In genomic region chr12:6771509-6772330, GRCh38 we compare ENCODE assay signal across 11 cellular contexts. TPM values are rescaled to one million over a fixed set of nuclear protein-coding genes. Genes with fewer than 3 reads are reported as not detected.
DNase-seq lines count a peak whose midpoint lies in the region; ATAC-seq and TF ChIP-seq lines count a peak whose summit lies in the region.
"Had no signal": no experiment of that assay in that cellular context is flagged by ENCODE, and none has a peak within 500 bp of the region (broad histone marks: within the 10 kb centered on the region; RNA-seq: fewer than 3 reads in every experiment).

No MANE protein-coding gene starts in this region.

- WGBS in liver = 58% methylated on average over 12 of the region's 12 CpGs

- H3K4me3 Mint-ChIP-seq in activated CD8-positive, alpha-beta memory T cell treated with anti-CD3 and anti-CD28 coated beads, Interleukin-2, amount 10 ng/mL, durations not matched to agents 7 days and 5 days = peak overlapping the region; percentile 90
- peak overlapping the region; percentile 80 for H3K4me3 Mint-ChIP-seq in activated CD8-positive, alpha-beta T cell treated with anti-CD3 and anti-CD28 coated beads, Interleukin-2, amount 10 ng/mL, durations not matched to agents 7 days and 5 days

- no peaks in the 10 kb centered on the region for H3K27me3 Mint-ChIP-seq in activated CD8-positive, alpha-beta memory T cell treated with anti-CD3 and anti-CD28 coated beads, Interleukin-2, amount 10 ng/mL, durations not matched to agents 7 days and 5 days
- H3K27me3 Mint-ChIP-seq in activated CD8-positive, alpha-beta T cell treated with anti-CD3 and anti-CD28 coated beads, Interleukin-2, amount 10 ng/mL, durations not matched to agents 7 days and 5 days (ENCODE audit: low read depth) = peaks cover 6% of the 10 kb centered on the region

- H3K27me3 ChIP-seq in liver (ENCODE audit: control insufficient read depth in 4 of 4, insufficient read depth in 4 of 4, low read length in 3 of 4) = no peaks in the 10 kb centered on the region
- H3K27me3 ChIP-seq: body of pancreas had no signal

- no peak for TF ChIP-seq CTCF in liver (IDR thresholded peaks at IDR 0.05; ENCODE audit: low read depth, low read length, missing input control)

- POLR2A ChIA-PET in activated CD8-positive, alpha-beta T cell treated with anti-CD3 and anti-CD28 coated beads, Interleukin-2, amount 10 ng/mL, durations not matched to agents 7 days and 5 days (lab: Charles Lee) = interaction anchor here (0.8 to 9.3 kb wide), 5 partner anchors 8 to 82 kb away, joined by 3 to 66 read pairs (median 3); partner anchors contain the start of gene MLF2

- DNase-seq in activated CD8-positive, alpha-beta memory T cell treated with anti-CD3 and anti-CD28 coated beads, Interleukin-2, amount 10 ng/mL, durations not matched to agents 7 days and 5 days = no peak
- DNase-seq in activated CD8-positive, alpha-beta memory T cell treated with anti-CD3 and anti-CD28 coated beads, Interleukin-2, amount 50 U/mL, for 48 hours = no peak
- no peak for DNase-seq in activated CD8-positive, alpha-beta T cell treated with anti-CD3 and anti-CD28 coated beads, Interleukin-2, amount 10 ng/mL, durations not matched to agents 7 days and 5 days
- DNase-seq in SKM-1 (lab: John Stamatoyannopoulos, UW; ENCODE audit: unreplicated experiment) (no peak), NCI-H2081 treated with DMSO at 0.1 percent for 48 hours (lab: John Stamatoyannopoulos, UW) (no peak), dedifferentiated amniotic fluid mesenchymal stem cell (ENCODE audit: extremely low spot score) (no peak)
- DNase-seq: activated CD4-positive, CD25-positive, alpha-beta regulatory T cell treated with anti-CD3 and anti-CD28 coated beads, Interleukin-2, amount 50 U/mL, for 72 hours; NCI-H1092 had no signal

- H3K4me1 Mint-ChIP-seq in activated CD8-positive, alpha-beta memory T cell treated with anti-CD3 and anti-CD28 coated beads, Interleukin-2, amount 10 ng/mL, durations not matched to agents 7 days and 5 days = peaks cover 53% of the 10 kb centered on the region
- peaks cover 81% of the 10 kb centered on the region for H3K4me1 Mint-ChIP-seq in activated CD8-positive, alpha-beta T cell treated with anti-CD3 and anti-CD28 coated beads, Interleukin-2, amount 10 ng/mL, durations not matched to agents 7 days and 5 days (ENCODE audit: low read depth)

- H3K4me1 ChIP-seq in liver (ENCODE audit: control insufficient read depth in 4 of 4, insufficient read depth in 4 of 4, low read length in 3 of 4) = peaks cover 17 to 75% (median 49%) of the 10 kb centered on the region in 4 donors

- H3K9me3 ChIP-seq in liver (ENCODE audit: control insufficient read depth in 4 of 4, low read length in 3 of 4) = no peaks in the 10 kb centered on the region
- H3K9me3 ChIP-seq: body of pancreas had no signal

- no peak overlapping the region for H3K4me3 ChIP-seq in liver (ENCODE audit: low read depth in 1 of 3, low read length in 3 of 3)
- H3K4me3 ChIP-seq: body of pancreas had no signal

- peak overlapping the region; percentile 26 to 38 for H3K27ac ChIP-seq in liver (ENCODE audit: low read depth in 1 of 2, low read length in 2 of 2)
- peak overlapping the region; percentile 17 for H3K27ac ChIP-seq in temporal lobe (ENCODE audit: low read depth, low read length)

- peak overlapping the region; percentile 90 for H3K27ac Mint-ChIP-seq in activated CD8-positive, alpha-beta memory T cell treated with anti-CD3 and anti-CD28 coated beads, Interleukin-2, amount 10 ng/mL, durations not matched to agents 7 days and 5 days
- peak overlapping the region; percentile 80 for H3K27ac Mint-ChIP-seq in activated CD8-positive, alpha-beta T cell treated with anti-CD3 and anti-CD28 coated beads, Interleukin-2, amount 10 ng/mL, durations not matched to agents 7 days and 5 days

- peaks cover 0 to 8% (median 4%) of the 10 kb centered on the region in 4 donors for H3K36me3 ChIP-seq in liver (ENCODE audit: control insufficient read depth in 4 of 4, insufficient read depth in 3 of 4, low read depth in 1 of 4, low read length in 3 of 4)

- no peak overlapping the region for H3K9ac ChIP-seq in liver (ENCODE audit: low read depth in 1 of 2, low read length in 2 of 2)

- CTCF ChIA-PET in activated CD8-positive, alpha-beta memory T cell treated with anti-CD3 and anti-CD28 coated beads, Interleukin-2, amount 10 ng/mL, durations not matched to agents 7 days and 5 days (lab: Charles Lee) = interaction anchor here (1.0 to 5.7 kb wide), 6 partner anchors 10 to 101 kb away, joined by 3 to 98 read pairs (median 5); partner anchors contain the start of genes MLF2, SPSB2 and ZNF384
- CTCF ChIA-PET in activated CD8-positive, alpha-beta T cell treated with anti-CD3 and anti-CD28 coated beads, Interleukin-2, amount 10 ng/mL, durations not matched to agents 7 days and 5 days (lab: Charles Lee) = interaction anchor here (0.7 to 20.8 kb wide), 8 partner anchors 9 to 97 kb away, joined by 3 to 378 read pairs (median 6); partner anchors contain the start of gene MLF2

- TF ChIP-seq RAD21 in liver (IDR thresholded peaks at IDR 0.05) = no peak

- no peaks in the 10 kb centered on the region for H3K9me3 Mint-ChIP-seq in activated CD8-positive, alpha-beta memory T cell treated with anti-CD3 and anti-CD28 coated beads, Interleukin-2, amount 10 ng/mL, durations not matched to agents 7 days and 5 days (ENCODE audit: low read depth)
- H3K9me3 Mint-ChIP-seq in activated CD8-positive, alpha-beta T cell treated with anti-CD3 and anti-CD28 coated beads, Interleukin-2, amount 10 ng/mL, durations not matched to agents 7 days and 5 days (ENCODE audit: insufficient read depth) = no peaks in the 10 kb centered on the region

- H3K36me3 Mint-ChIP-seq in activated CD8-positive, alpha-beta memory T cell treated with anti-CD3 and anti-CD28 coated beads, Interleukin-2, amount 10 ng/mL, durations not matched to agents 7 days and 5 days = peaks cover 39% of the 10 kb centered on the region
- H3K36me3 Mint-ChIP-seq in activated CD8-positive, alpha-beta T cell treated with anti-CD3 and anti-CD28 coated beads, Interleukin-2, amount 10 ng/mL, durations not matched to agents 7 days and 5 days (ENCODE audit: low read depth) = peaks cover 25% of the 10 kb centered on the region

- ATAC-seq in activated CD8-positive, alpha-beta memory T cell treated with anti-CD3 and anti-CD28 coated beads, Interleukin-2, amount 10 ng/mL, durations not matched to agents 7 days and 5 days = no peak
- ATAC-seq in activated CD8-positive, alpha-beta T cell treated with anti-CD3 and anti-CD28 coated beads, Interleukin-2, amount 10 ng/mL, durations not matched to agents 7 days and 5 days = no peak
- ATAC-seq: body of pancreas had no signal

TF ChIP-seq in liver, 16 proteins besides CTCF, POLR2A, EP300 and RAD21:
- TF ChIP-seq FOXA1 (IDR thresholded peaks at IDR 0.05) (no peak), JUND (IDR thresholded peaks at IDR 0.05) (peak in 1 of 2 donors; percentile 32), NR2F2 (IDR thresholded peaks at IDR 0.05) (peak; percentile 46)

RNA-seq across cellular contexts. Expression of gene LAG3, which starts 0.6 kb away (rescaled TPM):
- total RNA-seq in activated CD8-positive, alpha-beta memory T cell treated with anti-CD3 and anti-CD28 coated beads, Interleukin-2, amount 10 ng/mL, durations not matched to agents 7 days and 5 days = 100 to 1,000 TPM; 320 to 420 TPM
- total RNA-seq in activated CD8-positive, alpha-beta T cell treated with anti-CD3 and anti-CD28 coated beads, Interleukin-2, amount 10 ng/mL, durations not matched to agents 7 days and 5 days = 10 to 100 TPM; 43.0 to 45.2 TPM
- total RNA-seq in liver = under 1 TPM; 0.14 to 0.42 TPM
- 1 to 10 TPM in 1 of 2 donors, under 1 TPM in 1; 0.53 to 1.2 TPM for polyA plus RNA-seq in liver
- total RNA-seq in temporal lobe = not detected
- total RNA-seq: body of pancreas had no signal

RNA-seq across cellular contexts. Expression of gene PTMS, which starts 5.6 kb away (rescaled TPM):
- total RNA-seq in activated CD8-positive, alpha-beta memory T cell treated with anti-CD3 and anti-CD28 coated beads, Interleukin-2, amount 10 ng/mL, durations not matched to agents 7 days and 5 days = 100 to 1,000 TPM; 131 to 142 TPM
- total RNA-seq in activated CD8-positive, alpha-beta T cell treated with anti-CD3 and anti-CD28 coated beads, Interleukin-2, amount 10 ng/mL, durations not matched to agents 7 days and 5 days = 10 to 100 TPM; 42.9 to 47.4 TPM
- 100 to 1,000 TPM in 1 of 2 donors, 10 to 100 TPM in 1; 26.3 to 106 TPM for total RNA-seq in liver
- polyA plus RNA-seq in liver = 100 to 1,000 TPM; 103 to 261 TPM
- 93.7 TPM for total RNA-seq in temporal lobe

RNA-seq across cellular contexts. Expression of gene CD4, which starts 17.6 kb away (rescaled TPM):
- 1 to 10 TPM in 1 of 2 experiments, under 1 TPM in 1; 0.82 to 1.8 TPM for total RNA-seq in activated CD8-positive, alpha-beta memory T cell treated with anti-CD3 and anti-CD28 coated beads, Interleukin-2, amount 10 ng/mL, durations not matched to agents 7 days and 5 days
- 1 to 10 TPM in 1 of 2 experiments, under 1 TPM in 1; 0.90 to 1.6 TPM for total RNA-seq in activated CD8-positive, alpha-beta T cell treated with anti-CD3 and anti-CD28 coated beads, Interleukin-2, amount 10 ng/mL, durations not matched to agents 7 days and 5 days
- total RNA-seq in liver = 10 to 100 TPM; 22.5 to 44.8 TPM
- polyA plus RNA-seq in liver = 10 to 100 TPM; 15.9 to 41.5 TPM
- 2.2 TPM for total RNA-seq in temporal lobe

RNA-seq across cellular contexts. Expression of gene MLF2, which starts 18.8 kb away (rescaled TPM):
- total RNA-seq in activated CD8-positive, alpha-beta memory T cell treated with anti-CD3 and anti-CD28 coated beads, Interleukin-2, amount 10 ng/mL, durations not matched to agents 7 days and 5 days = 100 to 1,000 TPM; 102 to 113 TPM
- total RNA-seq in activated CD8-positive, alpha-beta T cell treated with anti-CD3 and anti-CD28 coated beads, Interleukin-2, amount 10 ng/mL, durations not matched to agents 7 days and 5 days = 100 to 1,000 TPM; 109 to 113 TPM
- total RNA-seq in liver = 100 to 1,000 TPM in 1 of 2 donors, 10 to 100 TPM in 1; 59.6 to 131 TPM
- polyA plus RNA-seq in liver = 100 to 1,000 TPM; 194 to 235 TPM
- total RNA-seq in temporal lobe = 102 TPM

RNA-seq across cellular contexts. Expression of gene COPS7A, which starts 47.9 kb away (rescaled TPM):
- total RNA-seq in activated CD8-positive, alpha-beta memory T cell treated with anti-CD3 and anti-CD28 coated beads, Interleukin-2, amount 10 ng/mL, durations not matched to agents 7 days and 5 days = 10 to 100 TPM; 28.2 to 30.0 TPM
- total RNA-seq in activated CD8-positive, alpha-beta T cell treated with anti-CD3 and anti-CD28 coated beads, Interleukin-2, amount 10 ng/mL, durations not matched to agents 7 days and 5 days = 10 to 100 TPM; 26.9 to 29.7 TPM
- total RNA-seq in liver = 10 to 100 TPM; 26.0 to 31.3 TPM
- 10 to 100 TPM; 33.5 to 37.7 TPM for polyA plus RNA-seq in liver
- total RNA-seq in temporal lobe = 19.4 TPM

Comparison
In these comparisons a context has a peak if more than half of its experiments do, and no peak if none do; other contexts are left out.
1. RNA of gene LAG3, which starts 0.6 kb away (total RNA-seq): 320 to 420 TPM in activated CD8-positive, alpha-beta memory T cell treated with anti-CD3 and anti-CD28 coated beads, Interleukin-2, amount 10 ng/mL, durations not matched to agents 7 days and 5 days and 43.0 to 45.2 TPM in activated CD8-positive, alpha-beta T cell treated with anti-CD3 and anti-CD28 coated beads, Interleukin-2, amount 10 ng/mL, durations not matched to agents 7 days and 5 days; 0.14 to 0.42 TPM in liver and not detected in temporal lobe (single experiment); every median in the first group is over 10 times any median in the second.